Comparison of ENCODE assay signal across 13 cellular contexts in genomic region chr6:16392010-16392409, GRCh38.
DNase-seq lines count a peak whose midpoint lies in the region; ATAC-seq, FAIRE-seq and TF ChIP-seq lines count a peak whose summit lies in the region.
"Had no signal": no experiment of that assay in that cellular context is flagged by ENCODE, and none has a peak within 500 bp of the region (broad histone marks: within the 10 kb centered on the region; RNA-seq: fewer than 3 reads in every experiment).

No MANE protein-coding gene starts in this region.

- DNase-seq in HTR-8/SVneo (ENCODE audit: insufficient read length, low spot score) (no peak), cerebellar cortex (ENCODE audit: low spot score) (peak; percentile 80), stomach (no peak), iPS-NIHi11 (ENCODE audit: low spot score) (no peak), PC-9 (no peak), mammary epithelial cell (no peak)
- DNase-seq: GOT3, NCI-H1092 treated with DMSO at 0.1 percent for 48 hours, SHP77 treated with DMSO at 0.1 percent for 48 hours, T1000 had no signal

- no peak overlapping the region for H3K9ac ChIP-seq in mammary epithelial cell (ENCODE audit: insufficient read depth, low read length)

- dilution Hi-C loops in mammary epithelial cell (cut with HindIII; ENCODE audit: low sequenced_read_pairs): no loop called here

- H3K27me3 ChIP-seq in layer of hippocampus (ENCODE audit: control insufficient read depth, insufficient read depth, low read length): no peaks in the 10 kb centered on the region
- no peaks in the 10 kb centered on the region for H3K27me3 ChIP-seq in stomach
- H3K27me3 ChIP-seq in PC-9 (ENCODE audit: insufficient read depth, low read depth): no peaks in the 10 kb centered on the region
- H3K27me3 ChIP-seq in mammary epithelial cell (ENCODE audit: insufficient read depth, low read length): no peaks in the 10 kb centered on the region

- no peaks in the 10 kb centered on the region for H3K79me2 ChIP-seq in PC-9 (ENCODE audit: low read depth)
- no peaks in the 10 kb centered on the region for H3K79me2 ChIP-seq in mammary epithelial cell (ENCODE audit: insufficient read depth, low read length)

- in situ Hi-C loops in mammary epithelial cell (cut with MboI; ENCODE audit: low sequenced_read_pairs in 2 of 2): no loop called here

- ATAC-seq in HG03439 (IDR thresholded peaks at IDR 0.05; ENCODE audit: unreplicated experiment): no peak
- ATAC-seq: stimulated activated effector memory CD8-positive, alpha-beta T cell treated with anti-CD3 and anti-CD28 coated beads, Interleukin-12 subunit alpha, Interleukin-12 subunit beta, amount 100 ng/mL, for 72 hours had no signal

- 56 to 75% (median 66%) methylated on average over 1 of the region's 1 CpG for WGBS in stomach, 5 donors
- no CpG with 5 or more reads among the region's 1 CpG for WGBS in mammary epithelial cell (ENCODE audit: low coverage, missing lambda C conversion rate)

- TF ChIP-seq POLR2A in stomach (IDR thresholded peaks at IDR 0.05): no peak

- intact Hi-C loops in stomach (cut with DNase I; ENCODE audit: low total_unique reads) (no loop called here), PC-9 (cut with micrococcal nuclease; ENCODE audit: unreplicated experiment) (no loop called here), mammary epithelial cell (cut with micrococcal nuclease) (no loop called here)

- peak; percentile 4 for FAIRE-seq in HTR-8/SVneo (lab: Jason Lieb, UNC)

- H2AFZ ChIP-seq in PC-9 (no peak overlapping the region), mammary epithelial cell (ENCODE audit: low read depth, low read length) (no peak overlapping the region)

- CTCF ChIA-PET in PC-9 (lab: Charles Lee) (no interaction called here), mammary epithelial cell (lab: Charles Lee; ENCODE audit: low non-redundant PET) (no interaction called here)

- peaks cover 0 to 3% (median 0%) of the 10 kb centered on the region in 4 donors for H3K36me3 ChIP-seq in stomach
- no peaks in the 10 kb centered on the region for H3K36me3 ChIP-seq in PC-9 (ENCODE audit: low read depth)
- no peaks in the 10 kb centered on the region for H3K36me3 ChIP-seq in mammary epithelial cell (ENCODE audit: insufficient read depth, low read length)

- TF ChIP-seq CTCF in stomach (IDR thresholded peaks at IDR 0.05) (no peak), PC-9 (conservative IDR thresholded peaks at IDR 0.05) (no peak), mammary epithelial cell (conservative IDR thresholded peaks at IDR 0.05 in 1 of 2, IDR thresholded peaks at IDR 0.05 in 1 of 2; ENCODE audit: extremely low read depth in 1 of 2, insufficient read depth in 1 of 2, low read depth in 1 of 2, low read length in 2 of 2) (no peak)

- TF ChIP-seq EP300 in stomach (IDR thresholded peaks at IDR 0.05): no peak

- H3K9me3 ChIP-seq in stomach (no peaks in the 10 kb centered on the region), PC-9 (ENCODE audit: insufficient read depth, low read depth) (no peaks in the 10 kb centered on the region), mammary epithelial cell (replicated peaks; ENCODE audit: insufficient read depth, low read length) (no peaks in the 10 kb centered on the region)

- H4K20me1 ChIP-seq in PC-9 (ENCODE audit: insufficient read depth): no peaks in the 10 kb centered on the region
- H4K20me1 ChIP-seq in mammary epithelial cell (ENCODE audit: insufficient read depth, low read length): no peaks in the 10 kb centered on the region

- H3F3A ChIP-seq in PC-9 (ENCODE audit: insufficient read depth, low read depth): no peaks in the 10 kb centered on the region

- H3K4me2 ChIP-seq in PC-9: no peak overlapping the region
- H3K4me2 ChIP-seq in mammary epithelial cell (ENCODE audit: insufficient read depth, low read depth, low read length): no peak overlapping the region

- POLR2A ChIA-PET in PC-9 (lab: Charles Lee; ENCODE audit: unreplicated experiment): no interaction called here

- H3K9me2 ChIP-seq in PC-9 (ENCODE audit: insufficient read depth): no peaks in the 10 kb centered on the region

- H3K4me3 ChIP-seq in stomach (no peak overlapping the region), PC-9 (no peak overlapping the region), mammary epithelial cell (replicated peaks in 1 of 3; ENCODE audit: insufficient read depth in 1 of 3, low read depth in 2 of 3, low read length in 3 of 3) (no peak overlapping the region)

- BruUV-seq in PC-9 (replicated peaks; lab: Mats Ljungman, UMichigan): no TSS peak
- no TSS peak for BruUV-seq in mammary epithelial cell (replicated peaks; lab: Mats Ljungman, UMichigan)

- H3K4me1 ChIP-seq in stomach: peaks cover 0 to 17% (median 14%) of the 10 kb centered on the region in 4 donors
- no peaks in the 10 kb centered on the region for H3K4me1 ChIP-seq in PC-9 (replicated peaks; ENCODE audit: insufficient read depth)
- peaks cover 5% of the 10 kb centered on the region for H3K4me1 ChIP-seq in mammary epithelial cell (ENCODE audit: insufficient read depth, low read length)

- H3K27ac ChIP-seq in layer of hippocampus (ENCODE audit: low read depth, low read length) (peak overlapping the region; percentile 38), stomach (peak overlapping the region; percentile 18 to 64 (median 62)), PC-9 (no peak overlapping the region), mammary epithelial cell (ENCODE audit: insufficient read depth, low read depth, low read length) (no peak overlapping the region)

Comparison
In these comparisons a context has a peak if more than half of its experiments do, and no peak if none do; other contexts are left out.
1. H3K27ac ChIP-seq: peak in layer of hippocampus (single experiment) and stomach (5 of 5); none in PC-9 (single experiment) and mammary epithelial cell (single experiment).